ENCODE assay signal across 13 cellular contexts in the genomic region with DNA sequence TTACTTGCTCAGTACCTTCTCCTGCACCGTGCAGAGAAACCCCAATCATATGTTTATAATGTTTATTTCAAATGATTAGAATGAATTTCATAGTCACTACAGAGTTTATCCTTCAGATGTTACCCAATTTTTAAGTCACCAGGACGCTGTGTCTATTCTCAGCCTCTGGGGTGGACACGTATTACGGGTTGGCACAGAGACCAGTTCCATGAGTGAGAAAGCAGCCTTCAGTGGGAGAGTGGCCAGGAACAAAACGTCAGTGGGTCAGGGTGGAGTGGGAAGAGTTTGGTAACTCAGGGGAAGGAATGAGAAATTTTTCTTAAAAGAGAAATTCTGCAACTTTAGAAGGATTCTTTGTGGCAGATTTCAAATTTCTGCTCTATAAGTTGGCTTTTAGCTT.
DNase-seq lines count a peak whose midpoint lies in the region; ATAC-seq, FAIRE-seq and TF ChIP-seq lines count a peak whose summit lies in the region.
"Had no signal": no experiment of that assay in that cellular context is flagged by ENCODE, and none has a peak within 500 bp of the region (broad histone marks: within the 10 kb centered on the region; RNA-seq: fewer than 3 reads in every experiment).

No MANE protein-coding gene starts in this region.

- peak overlapping the region; percentile 69 for H3K27ac ChIP-seq in vagina
- H3K27ac ChIP-seq: 22Rv1 had no signal

- H3K4me3 Mint-ChIP-seq in activated naive CD4-positive, alpha-beta T cell treated with anti-CD3 and anti-CD28 coated beads, Interleukin-2, amount 50 U/mL, for 24 hours: no peak overlapping the region

- no peaks in the 10 kb centered on the region for H3K27me3 Mint-ChIP-seq in activated naive CD4-positive, alpha-beta T cell treated with anti-CD3 and anti-CD28 coated beads, Interleukin-2, amount 50 U/mL, for 24 hours

- peaks cover 59% of the 10 kb centered on the region for H3K4me1 Mint-ChIP-seq in activated naive CD4-positive, alpha-beta T cell treated with anti-CD3 and anti-CD28 coated beads, Interleukin-2, amount 50 U/mL, for 24 hours

- H3K4me1 ChIP-seq in vagina: peaks cover 29% of the 10 kb centered on the region
- H3K4me1 ChIP-seq: HAP-1 had no signal

- TF ChIP-seq POLR2A in vagina (IDR thresholded peaks at IDR 0.05): no peak

- H3K9me3 Mint-ChIP-seq in activated naive CD4-positive, alpha-beta T cell treated with anti-CD3 and anti-CD28 coated beads, Interleukin-2, amount 50 U/mL, for 24 hours: peaks cover 11% of the 10 kb centered on the region

- no peak for FAIRE-seq in D721Med (lab: Jason Lieb, UNC)

- peaks cover 22% of the 10 kb centered on the region for H3K36me3 Mint-ChIP-seq in activated naive CD4-positive, alpha-beta T cell treated with anti-CD3 and anti-CD28 coated beads, Interleukin-2, amount 50 U/mL, for 24 hours

- H3K9me3 ChIP-seq in vagina: no peaks in the 10 kb centered on the region
- H3K9me3 ChIP-seq: HAP-1 had no signal

- TF ChIP-seq CTCF in omental fat pad (IDR thresholded peaks at IDR 0.05) (no peak), vagina (IDR thresholded peaks at IDR 0.05) (peak in 1 of 3 experiments; percentile 22), D721Med (IDR thresholded peaks at IDR 0.05; ENCODE audit: insufficient read depth, missing control alignments) (no peak)

- no peaks in the 10 kb centered on the region for H3K27me3 ChIP-seq in vagina

- peak overlapping the region; percentile 59 for H3K27ac Mint-ChIP-seq in activated naive CD4-positive, alpha-beta T cell treated with anti-CD3 and anti-CD28 coated beads, Interleukin-2, amount 50 U/mL, for 24 hours

- no peak for DNase-seq in activated naive CD4-positive, alpha-beta T cell treated with Interleukin-2 at 50 U/mL for 16 hours
- peak; percentile 63 for DNase-seq in globus pallidus (ENCODE audit: low spot score)
- peak; percentile 48 for DNase-seq in omental fat pad (ENCODE audit: low spot score)
- peak in 1 of 2 donors; percentile 93 for DNase-seq in vagina (ENCODE audit: extremely low spot score in 2 of 2)
- no peak for DNase-seq in D721Med (ENCODE audit: insufficient read length, low spot score)
- DNase-seq in A172 (ENCODE audit: low spot score): no peak
- DNase-seq in stimulated activated CD4-positive, alpha-beta T cell treated with anti-CD3 and anti-CD28 coated beads, Interleukin-15, amount 100 ng/mL, for 24 hours: no peak
- DNase-seq: islet precursor cell; stimulated activated naive CD4-positive, alpha-beta T cell treated with Interleukin-2 at 50 U/mL for 16 hours; T-helper 2 cell had no signal

- no peaks in the 10 kb centered on the region for H3K36me3 ChIP-seq in vagina
- H3K36me3 ChIP-seq: HAP-1 had no signal

- ATAC-seq in omental fat pad (ENCODE audit: low FRiP score): peak; percentile 98

- intact Hi-C loops in vagina (cut with DNase I): no loop called here

- no peak overlapping the region for H3K4me3 ChIP-seq in vagina
- H3K4me3 ChIP-seq: HAP-1 had no signal

Comparison
In these comparisons a context has a peak if more than half of its experiments do, and no peak if none do; other contexts are left out.
1. DNase-seq: peak in globus pallidus (single experiment) and omental fat pad (single experiment); none in activated naive CD4-positive, alpha-beta T cell treated with Interleukin-2 at 50 U/mL for 16 hours (single experiment), D721Med (single experiment), A172 (single experiment) and stimulated activated CD4-positive, alpha-beta T cell treated with anti-CD3 and anti-CD28 coated beads, Interleukin-15, amount 100 ng/mL, for 24 hours (single experiment).